Comparison of ENCODE assay signal across 8 cellular contexts in the genomic region with DNA sequence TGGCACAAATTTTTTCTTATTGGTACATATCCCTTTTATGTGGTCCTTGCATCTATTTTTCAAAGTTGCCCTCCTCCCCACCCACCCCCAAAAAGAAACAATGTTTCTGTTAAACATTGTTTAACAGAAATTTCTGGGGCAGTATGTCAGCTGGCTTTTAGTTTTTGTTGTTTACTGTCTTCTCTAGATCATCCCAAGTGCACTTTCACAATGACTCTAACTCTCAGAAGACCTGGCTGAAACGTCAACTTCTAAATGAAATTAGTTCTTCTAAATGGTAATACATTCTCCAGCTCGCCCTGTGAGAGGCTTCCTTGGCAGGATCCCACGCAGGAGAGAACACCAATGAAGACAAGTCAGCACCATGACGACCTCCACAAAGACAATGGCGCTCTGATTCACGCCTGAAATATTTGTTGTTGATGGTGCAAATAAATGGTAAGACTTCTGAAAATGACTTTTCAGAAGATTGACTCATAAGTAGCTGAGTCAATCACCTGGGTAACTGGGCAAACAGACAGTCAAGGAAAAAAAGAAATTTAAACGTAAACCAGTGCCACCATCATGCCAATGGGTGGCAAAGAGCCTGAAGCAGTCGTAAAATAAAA.
A peak's percentile ranks its signal among the peaks of the same experiment; 100 is the strongest.
DNase-seq lines count a peak whose midpoint lies in the region; ATAC-seq and FAIRE-seq lines count a peak whose summit lies in the region.

No MANE protein-coding gene starts in this region.

- DNase-seq in RCC 7860 (ENCODE audit: low spot score): peak; percentile 99
- DNase-seq in myocyte (ENCODE audit: low read depth): peak; percentile 82
- DNase-seq in NCI-H774 (lab: John Stamatoyannopoulos, UW): no peak
- no peak for DNase-seq in NCI-H2227 treated with DMSO at 0.1 percent for 48 hours (lab: John Stamatoyannopoulos, UW)
- DNase-seq in NCI-H2196 treated with DMSO at 0.1 percent for 48 hours (lab: John Stamatoyannopoulos, UW; ENCODE audit: unreplicated experiment): no peak
- no peak for DNase-seq in superior temporal gyrus (ENCODE audit: extremely low spot score)

- FAIRE-seq in RCC 7860 (lab: Jason Lieb, UNC): peak; percentile 96

- peak; percentile 79 for ATAC-seq in GM18519 (IDR thresholded peaks at IDR 0.05; ENCODE audit: low FRiP score, unreplicated experiment)
- peak; percentile 76 for ATAC-seq in HG02642 (IDR thresholded peaks at IDR 0.05; ENCODE audit: poor library complexity, unreplicated experiment)

Comparison
In these comparisons a context has a peak if more than half of its experiments do, and no peak if none do; other contexts are left out.
1. DNase-seq: peak in RCC 7860 (single experiment) and myocyte (single experiment); none in NCI-H774 (single experiment), NCI-H2227 treated with DMSO at 0.1 percent for 48 hours (single experiment), NCI-H2196 treated with DMSO at 0.1 percent for 48 hours (single experiment) and superior temporal gyrus (single experiment).